ENCODE assay signal across 10 cellular contexts in the genomic region with DNA sequence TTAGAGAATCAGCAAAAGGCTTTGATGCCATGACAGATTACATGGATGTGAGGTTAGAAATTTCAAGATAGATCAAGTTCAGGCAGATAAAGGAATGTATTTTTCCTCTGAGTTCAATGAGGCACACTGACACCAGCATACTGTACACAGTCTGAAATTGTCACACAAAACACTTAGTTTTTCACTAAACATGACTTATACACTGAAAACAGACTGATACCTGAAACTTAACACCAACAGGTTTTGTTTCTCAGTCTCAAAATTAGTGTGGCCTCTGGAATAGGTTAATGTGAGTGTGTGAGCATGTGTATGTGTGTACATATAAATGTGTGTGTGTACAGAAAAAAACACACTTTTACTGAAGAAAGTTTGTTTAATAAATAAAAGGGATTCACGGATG.
"Had no signal": no experiment of that assay in that cellular context is flagged by ENCODE, and none has a peak within 500 bp of the region (broad histone marks: within the 10 kb centered on the region; RNA-seq: fewer than 3 reads in every experiment).

No MANE protein-coding gene starts in this region.

- H3K4me2 ChIP-seq: GM23338 had no signal

- H3K36me3 ChIP-seq: HAP-1 had no signal

- FAIRE-seq: H1, H54 had no signal

- H3K4me3 ChIP-seq: GM23248, GM23338, HAP-1 had no signal

- H3K27ac ChIP-seq: GM23248 had no signal

- ATAC-seq: GM23338, HCT116 had no signal

- H3K4me3 Mint-ChIP-seq: GM23338, HFFc6 had no signal

- H2AFZ ChIP-seq: GM23248, GM23338 had no signal

- DNase-seq: GM23248, GOT3, H7, HCEC 1CT, HFFc6 had no signal

- H3K9me3 ChIP-seq: HAP-1 had no signal

- H3K4me1 Mint-ChIP-seq: GM23338 had no signal

- H3K4me1 ChIP-seq: HAP-1 had no signal

- H3K27ac Mint-ChIP-seq: GM23338, HFFc6 had no signal

- H3K9ac ChIP-seq: GM23248 had no signal
